ENCODE assay signal across 17 cellular contexts in the genomic region with DNA sequence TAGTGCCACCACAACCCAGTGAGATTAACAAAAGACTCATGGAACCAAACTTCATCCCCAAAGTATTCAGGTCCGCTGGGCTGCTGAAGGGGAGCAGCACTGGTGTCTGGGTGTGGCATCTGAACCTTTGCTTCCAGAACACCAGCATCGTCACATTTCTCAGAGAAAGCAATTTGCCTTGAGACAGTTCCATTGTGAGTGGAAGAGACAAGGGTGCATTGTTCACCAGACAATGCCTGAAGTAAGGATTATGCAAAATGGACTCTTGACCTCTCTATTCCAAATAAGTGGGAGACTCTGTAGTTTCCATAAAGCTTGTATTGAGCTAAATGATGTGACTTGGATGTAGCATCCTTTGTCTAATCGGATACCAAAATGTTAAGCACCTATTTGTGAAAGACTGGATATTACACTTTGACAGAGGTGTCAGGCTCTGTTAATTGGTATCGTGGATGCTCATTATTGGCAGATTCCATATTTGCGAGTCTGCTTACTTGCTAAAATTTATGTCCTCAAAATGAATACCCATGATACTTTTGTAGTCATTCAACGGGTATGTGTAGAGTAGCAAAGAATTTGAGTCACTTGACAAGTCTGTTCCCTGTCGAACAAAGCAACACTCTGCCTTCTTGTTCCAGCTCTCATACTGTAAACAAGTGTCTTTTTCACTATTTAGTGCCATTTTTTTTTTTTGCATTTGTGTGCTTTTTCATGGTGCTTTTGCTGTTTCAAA.
DNase-seq lines count a peak whose midpoint lies in the region; ATAC-seq and TF ChIP-seq lines count a peak whose summit lies in the region.
"Had no signal": no experiment of that assay in that cellular context is flagged by ENCODE, and none has a peak within 500 bp of the region (broad histone marks: within the 10 kb centered on the region; RNA-seq: fewer than 3 reads in every experiment).

No MANE protein-coding gene starts in this region.

- H3K9me3 Mint-ChIP-seq in Caco-2 (ENCODE audit: unreplicated experiment): peaks cover 27% of the 10 kb centered on the region

- DNase-seq in Caco-2 (no peak), adipocyte (ENCODE audit: low read depth) (no peak), inferior parietal cortex (ENCODE audit: extremely low spot score) (peak; percentile 34), retina (peak; percentile 18), T-helper 2 cell (no peak), NCI-H2227 (lab: John Stamatoyannopoulos, UW; ENCODE audit: unreplicated experiment) (no peak), RPMI8226 (no peak)
- DNase-seq: CD4-positive, alpha-beta memory T cell; DND-41; GDM1; NCI-H1436 treated with DMSO at 0.1 percent for 48 hours; NCI-H69; NK-92 treated with Interleukin-12 subunit alpha and Interleukin-12 subunit beta, amount 100 ng/mL, for 24 hours; OCI-M1 had no signal

- no peaks in the 10 kb centered on the region for H3K27me3 ChIP-seq in Caco-2 (replicated peaks; ENCODE audit: control insufficient read depth, insufficient read depth, low read length)
- no peaks in the 10 kb centered on the region for H3K27me3 ChIP-seq in adipocyte (replicated peaks; ENCODE audit: control insufficient read depth, insufficient read depth, low read length)
- H3K27me3 ChIP-seq: SJSA1 had no signal

- H3K36me3 Mint-ChIP-seq in Caco-2 (ENCODE audit: insufficient read depth, unreplicated experiment): peaks cover 65% of the 10 kb centered on the region

- peaks cover 16% of the 10 kb centered on the region for H3K4me1 Mint-ChIP-seq in Caco-2 (ENCODE audit: low read depth, unreplicated experiment)

- POLR2A ChIA-PET in Caco-2 (lab: Charles Lee): no interaction called here

- H3K4me3 Mint-ChIP-seq in Caco-2 (ENCODE audit: unreplicated experiment): no peak overlapping the region
- H3K4me3 Mint-ChIP-seq: B cell; CD4-positive, alpha-beta memory T cell had no signal

- intact Hi-C loops in Caco-2 (cut with micrococcal nuclease; ENCODE audit: unreplicated experiment): no loop called here

- H3K4me1 ChIP-seq in Caco-2 (peaks cover 23% of the 10 kb centered on the region), adipocyte (ENCODE audit: control insufficient read depth, insufficient read depth, low read length) (peaks cover 17% of the 10 kb centered on the region)

- CTCF ChIA-PET in Caco-2 (lab: Charles Lee): no interaction called here

- BruUV-seq in Caco-2 (replicated peaks; lab: Mats Ljungman, UMichigan): no TSS peak

- peak overlapping the region; percentile 79 for H3K27ac Mint-ChIP-seq in Caco-2 (ENCODE audit: unreplicated experiment)
- H3K27ac Mint-ChIP-seq: B cell had no signal

- ATAC-seq in HG02981 (IDR thresholded peaks at IDR 0.05; ENCODE audit: unreplicated experiment): no peak

- H3K9me3 ChIP-seq in Caco-2 (peaks cover 19% of the 10 kb centered on the region; the same call in 1 of the 2 replicates), adipocyte (ENCODE audit: control insufficient read depth, low read length) (no peaks in the 10 kb centered on the region)

- H3K27me3 Mint-ChIP-seq in Caco-2 (ENCODE audit: insufficient read depth, unreplicated experiment): no peaks in the 10 kb centered on the region
- H3K27me3 Mint-ChIP-seq: B cell; CD4-positive, alpha-beta memory T cell had no signal

- H3K36me3 ChIP-seq in Caco-2 (ENCODE audit: control insufficient read depth, insufficient read depth, low read length) (no peaks in the 10 kb centered on the region; the same call in 1 of the 2 replicates), adipocyte (ENCODE audit: control insufficient read depth, insufficient read depth, low read length, severe bottlenecking) (peaks cover 4% of the 10 kb centered on the region)

- TF ChIP-seq CTCF in Caco-2 (IDR thresholded peaks at IDR 0.05; ENCODE audit: insufficient read depth in 1 of 2, low read depth in 1 of 2, low read length in 1 of 2, severe bottlenecking in 1 of 2, unreplicated experiment in 1 of 2): no peak

- H3K4me3 ChIP-seq in Caco-2 (ENCODE audit: low read depth, low read length) (no peak overlapping the region), adipocyte (ENCODE audit: low read length) (peak overlapping the region; percentile 14)
- H3K4me3 ChIP-seq: SJSA1 had no signal

- H3K9ac ChIP-seq in adipocyte (ENCODE audit: low read length): no peak overlapping the region

Comparison
In these comparisons a context has a peak if more than half of its experiments do, and no peak if none do; other contexts are left out.
1. DNase-seq: peak in inferior parietal cortex (single experiment) and retina (single experiment); none in Caco-2 (0 of 2), adipocyte (single experiment), T-helper 2 cell (0 of 5), NCI-H2227 (single experiment) and RPMI8226 (single experiment).